ENCODE assay signal across 19 cellular contexts in genomic region chr12:79260923-79261322, GRCh38.
"Had no signal": no experiment of that assay in that cellular context is flagged by ENCODE, and none has a peak within 500 bp of the region (broad histone marks: within the 10 kb centered on the region; RNA-seq: fewer than 3 reads in every experiment).

No MANE protein-coding gene starts in this region.

- H3K9me3 ChIP-seq: SK-N-SH had no signal

- DNase-seq: KBM-7, MV-4-11, NCI-H1048, NCI-H1105, NCI-H1417, NCI-H1436 treated with DMSO at 0.1 percent for 48 hours, NCI-H1694, NCI-H187 treated with DMSO at 0.1 percent for 48 hours, NCI-H2029 treated with DMSO at 0.1 percent for 48 hours, NCI-H2171 treated with DMSO at 0.1 percent for 48 hours, NCI-H345, NCI-H524, NCI-H526 treated with DMSO at 0.1 percent for 48 hours, NCI-H774, Right ventricle myocardium superior, RPMI8226, SK-N-SH, SW 1271 had no signal

- H3K27ac ChIP-seq: HL-60 had no signal
